In genomic region chr5:148482697-148483462, GRCh38 we compare ENCODE assay signal across 8 cellular contexts.
DNase-seq lines count a peak whose midpoint lies in the region; ATAC-seq and TF ChIP-seq lines count a peak whose summit lies in the region.

No MANE protein-coding gene starts in this region.

- TF ChIP-seq CTCF in 22Rv1 (IDR thresholded peaks at IDR 0.05) (peak; percentile 95), OCI-LY7 (conservative IDR thresholded peaks at IDR 0.05; ENCODE audit: low read length) (peak; percentile 84)

- H3K4me3 ChIP-seq in OCI-LY7 (ENCODE audit: low read depth, low read length, poor library complexity, severe bottlenecking) = no peak overlapping the region

- intact Hi-C loops in OCI-LY7 (cut with micrococcal nuclease; ENCODE audit: unreplicated experiment) = no loop called here

- CTCF ChIA-PET in OCI-LY7 (lab: Charles Lee; ENCODE audit: unreplicated experiment) = interaction anchor here (0.6 kb wide), 1 partner anchor 1095 kb away, joined by 3 read pairs; no protein-coding TSS in a partner anchor

- DNase-seq in OCI-LY7 (ENCODE audit: low spot score) = peak; percentile 54
- peak; percentile 10 for DNase-seq in activated T-helper 1 cell treated with Interleukin-2 at 50 U/mL for 16 hours (ENCODE audit: low read depth)
- DNase-seq in globus pallidus (ENCODE audit: low spot score) = peak; percentile 38
- DNase-seq in renal cortical epithelial cell (ENCODE audit: low read depth) = peak; percentile 27
- no peak for DNase-seq in NCI-H524 treated with DMSO at 0.1 percent for 48 hours (lab: John Stamatoyannopoulos, UW)

- no peaks in the 10 kb centered on the region for H3K9me3 ChIP-seq in OCI-LY7 (ENCODE audit: low read length)

- H3K4me1 ChIP-seq in OCI-LY7 (ENCODE audit: insufficient read depth, low read length, poor library complexity, severe bottlenecking) = no peaks in the 10 kb centered on the region

- H3K36me3 ChIP-seq in OCI-LY7 (ENCODE audit: insufficient read depth, low read length) = no peaks in the 10 kb centered on the region

- H4K20me1 ChIP-seq in OCI-LY7 (ENCODE audit: insufficient read depth, low read length) = no peaks in the 10 kb centered on the region

- H3K4me2 ChIP-seq in OCI-LY7 (ENCODE audit: low read length) = no peak overlapping the region

- no peak overlapping the region for H3K27ac ChIP-seq in 22Rv1
- H3K27ac ChIP-seq in OCI-LY7 (ENCODE audit: low read depth, low read length, poor library complexity, severe bottlenecking) = no peak overlapping the region

- H2AFZ ChIP-seq in OCI-LY7 (ENCODE audit: low read length) = no peak overlapping the region

- H3K79me2 ChIP-seq in OCI-LY7 (ENCODE audit: insufficient read depth, low read depth, low read length) = no peaks in the 10 kb centered on the region

- ATAC-seq in GM18508 (IDR thresholded peaks at IDR 0.05; ENCODE audit: insufficient read depth, unreplicated experiment) (peak; percentile 81), HG03039 (IDR thresholded peaks at IDR 0.05; ENCODE audit: unreplicated experiment) (peak; percentile 78)

- no peaks in the 10 kb centered on the region for H3K9me2 ChIP-seq in OCI-LY7 (ENCODE audit: insufficient read depth, low read length)

- POLR2A ChIA-PET in OCI-LY7 (lab: Charles Lee) = interaction anchor here (0.5 kb wide), 1 partner anchor 61 kb away, joined by 3 read pairs; no protein-coding TSS in a partner anchor

- no TSS peak for BruUV-seq in OCI-LY7 (replicated peaks; lab: Mats Ljungman, UMichigan)
